ENCODE assay signal across 8 cellular contexts in the genomic region with DNA sequence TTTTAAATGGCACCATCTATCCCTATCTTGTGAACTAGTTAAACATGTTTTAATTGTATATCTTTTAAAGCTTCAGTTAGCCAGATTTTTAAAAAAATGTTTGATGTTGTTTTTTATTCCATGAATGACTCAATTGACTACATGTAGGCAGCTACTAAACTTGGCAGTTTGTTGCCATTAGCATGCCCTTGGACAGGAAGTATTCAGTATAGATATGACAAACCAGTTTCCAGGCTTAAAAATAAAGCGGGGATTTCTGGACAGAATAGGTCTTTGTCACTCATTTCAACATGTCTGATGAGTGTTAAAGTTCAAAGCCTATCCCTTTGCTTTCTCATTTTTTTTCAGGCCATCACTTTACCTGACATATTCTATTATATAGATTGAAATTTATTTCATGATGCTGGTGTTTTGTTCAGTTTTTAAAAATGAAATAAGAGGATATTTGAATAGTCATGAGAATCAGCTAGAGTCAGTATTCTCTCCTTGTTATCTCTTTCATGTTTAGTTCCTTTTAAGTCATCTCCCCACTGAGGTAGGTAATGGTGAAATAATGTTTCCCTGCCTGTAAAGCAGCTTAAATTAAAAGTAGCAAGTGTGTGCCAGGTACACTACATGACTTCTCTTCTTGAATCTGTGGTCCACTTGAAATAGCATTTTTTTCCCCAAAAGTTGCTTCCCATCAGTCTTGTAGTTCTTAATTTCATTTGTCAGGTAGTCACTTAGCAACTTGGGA. TPM values are rescaled to one million over a fixed set of nuclear protein-coding genes. Genes with fewer than 3 reads are reported as not detected.
A peak's percentile ranks its signal among the peaks of the same experiment; 100 is the strongest.
DNase-seq lines count a peak whose midpoint lies in the region; ATAC-seq, FAIRE-seq and TF ChIP-seq lines count a peak whose summit lies in the region.

No MANE protein-coding gene starts in this region.

- H3K9me3 ChIP-seq in MG63 = no peaks in the 10 kb centered on the region

- H3K4me1 Mint-ChIP-seq in glutamatergic neuron (ENCODE audit: low read depth, unreplicated experiment) = no peaks in the 10 kb centered on the region

- H3K27ac Mint-ChIP-seq in glutamatergic neuron (ENCODE audit: unreplicated experiment) = no peak overlapping the region

- H3K36me3 ChIP-seq in MG63 = no peaks in the 10 kb centered on the region; the same call in 1 of the 2 replicates

- H3K36me3 Mint-ChIP-seq in glutamatergic neuron (ENCODE audit: unreplicated experiment) = peaks cover 4% of the 10 kb centered on the region

- ATAC-seq in GM21723 (IDR thresholded peaks at IDR 0.05; ENCODE audit: unreplicated experiment) = peak; percentile 74

- TF ChIP-seq POLR2A in GM12892 (IDR thresholded peaks at IDR 0.05; ENCODE audit: low read depth, low read length) = no peak

- TF ChIP-seq CTCF in epithelial cell of esophagus (IDR thresholded peaks at IDR 0.05; ENCODE audit: insufficient read depth, low read depth, low read length, missing control alignments) (no peak), glutamatergic neuron (IDR thresholded peaks at IDR 0.05; ENCODE audit: partially characterized antibody, unreplicated experiment) (no peak)

- H3K4me3 ChIP-seq in MG63 (no peak overlapping the region), epithelial cell of esophagus (ENCODE audit: low read length) (no peak overlapping the region)

- no peaks in the 10 kb centered on the region for H3K27me3 ChIP-seq in MG63

- no peaks in the 10 kb centered on the region for H3K27me3 Mint-ChIP-seq in glutamatergic neuron (ENCODE audit: unreplicated experiment)

- FAIRE-seq in GM12892 (lab: Jason Lieb, UNC) = peak; percentile 79

- no peak overlapping the region for H3K4me3 Mint-ChIP-seq in glutamatergic neuron (ENCODE audit: unreplicated experiment)

- no peaks in the 10 kb centered on the region for H3K9me3 Mint-ChIP-seq in glutamatergic neuron (ENCODE audit: unreplicated experiment)

- DNase-seq in GM12892 (ENCODE audit: insufficient read length) (no peak), MG63 (peak; percentile 68), epithelial cell of esophagus (ENCODE audit: low read depth) (peak; percentile 73), NCI-H1417 treated with DMSO at 0.1 percent for 48 hours (lab: John Stamatoyannopoulos, UW) (no peak), glutamatergic neuron (no peak), NCI-H2171 treated with DMSO at 0.1 percent for 48 hours (lab: John Stamatoyannopoulos, UW) (no peak)
- no peak for DNase-seq in activated CD4-positive, alpha-beta T cell treated with anti-CD3 and anti-CD28 coated beads for 48 hours

RNA-seq across cellular contexts. Expression of a gene that starts 11.9 kb away (rescaled TPM):
- 104 TPM for polyA plus RNA-seq in GM12892 (2012; ENCODE audit: missing spikeins)
- 12.1 and 22.2 TPM in 2 replicates for total RNA-seq in MG63 (2014; rRNA removed; shearing (Covaris generic); ENCODE audit: low replicate concordance)
- 2.5 TPM for total RNA-seq in glutamatergic neuron (ENCODE audit: unreplicated experiment)

Comparison
In these comparisons a context has a peak if more than half of its experiments do, and no peak if none do; other contexts are left out.
1. DNase-seq: peak in MG63 (single experiment) and epithelial cell of esophagus (single experiment); none in GM12892 (single experiment), NCI-H1417 treated with DMSO at 0.1 percent for 48 hours (single experiment), glutamatergic neuron (single experiment), activated CD4-positive, alpha-beta T cell treated with anti-CD3 and anti-CD28 coated beads for 48 hours (single experiment) and NCI-H2171 treated with DMSO at 0.1 percent for 48 hours (single experiment).